ENCODE assay signal across 10 cellular contexts in the genomic region with DNA sequence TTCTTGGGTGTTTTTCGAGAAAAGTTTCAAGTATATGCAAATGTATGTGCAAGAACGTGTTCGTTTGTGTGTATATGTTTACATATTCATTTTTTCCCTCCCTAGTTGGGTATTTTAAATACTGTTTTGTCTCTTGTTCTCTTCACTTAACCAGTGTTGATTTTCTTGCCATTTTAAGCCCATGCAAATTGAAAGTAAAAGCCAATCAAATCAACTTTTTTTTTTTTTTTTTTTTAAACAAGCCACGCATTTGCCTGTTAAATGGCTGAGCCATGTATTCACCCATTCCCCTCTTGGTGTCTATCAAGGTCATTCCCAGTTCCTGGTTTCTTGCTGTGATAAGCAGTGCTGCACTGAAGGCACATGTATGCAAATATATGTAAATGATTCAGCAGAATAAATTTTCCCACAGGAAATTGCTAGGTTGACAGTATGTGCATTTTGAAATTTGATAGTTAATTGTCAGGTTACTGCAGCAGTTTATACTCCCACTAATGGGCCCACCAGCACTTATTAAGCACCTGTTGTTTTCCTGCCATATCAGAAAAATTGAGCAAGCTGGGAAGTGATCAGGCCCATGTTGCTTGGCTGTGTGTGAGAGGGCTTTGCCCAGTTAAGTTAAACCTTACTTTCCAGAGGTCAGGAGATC. TPM values are rescaled to one million over a fixed set of nuclear protein-coding genes. Genes with fewer than 3 reads are reported as not detected.
DNase-seq lines count a peak whose midpoint lies in the region; ATAC-seq and TF ChIP-seq lines count a peak whose summit lies in the region.
"Had no signal": no experiment of that assay in that cellular context is flagged by ENCODE, and none has a peak within 500 bp of the region (broad histone marks: within the 10 kb centered on the region; RNA-seq: fewer than 3 reads in every experiment).

No MANE protein-coding gene starts in this region.

- peak overlapping the region; percentile 63 for H3K27ac Mint-ChIP-seq in osteocyte (ENCODE audit: unreplicated experiment)

- H3K36me3 ChIP-seq in RWPE2 (ENCODE audit: low read depth), result no peaks in the 10 kb centered on the region
- H3K36me3 ChIP-seq in brain microvascular endothelial cell (replicated peaks), result no peaks in the 10 kb centered on the region
- H3K36me3 ChIP-seq: heart left ventricle had no signal

- peak; percentile 33 for ATAC-seq in GM18861 (IDR thresholded peaks at IDR 0.05; ENCODE audit: unreplicated experiment)
- peak; percentile 32 for ATAC-seq in HG02571 (IDR thresholded peaks at IDR 0.05; ENCODE audit: unreplicated experiment)
- ATAC-seq in RWPE2 (ENCODE audit: low read depth), result no peak
- ATAC-seq in GM19023 (IDR thresholded peaks at IDR 0.05; ENCODE audit: unreplicated experiment), result no peak
- ATAC-seq in HG03108 (IDR thresholded peaks at IDR 0.05; ENCODE audit: unreplicated experiment), result no peak
- ATAC-seq: heart left ventricle had no signal

- in situ Hi-C loops in brain microvascular endothelial cell (cut with HindIII; ENCODE audit: low pct_ligation_motif_present, low sequenced_read_pairs), result no loop called here

- peaks cover 96% of the 10 kb centered on the region for H3K4me1 Mint-ChIP-seq in osteocyte (ENCODE audit: unreplicated experiment)

- H3K4me1 ChIP-seq in RWPE2 (ENCODE audit: insufficient read depth, poor library complexity, severe bottlenecking), result peaks cover 36% of the 10 kb centered on the region

- no peak for DNase-seq in RWPE2 (ENCODE audit: low spot score)
- no peak for DNase-seq in osteocyte (ENCODE audit: extremely low spot score, unreplicated experiment)
- no peak for DNase-seq in brain microvascular endothelial cell
- no peak for DNase-seq in HPDE6-E6E7 (ENCODE audit: extremely low spot score)
- DNase-seq: amniotic stem cell, heart left ventricle had no signal

- H3K36me3 Mint-ChIP-seq in osteocyte (ENCODE audit: unreplicated experiment), result peaks cover 17% of the 10 kb centered on the region

- no peaks in the 10 kb centered on the region for H3K27me3 Mint-ChIP-seq in osteocyte (ENCODE audit: unreplicated experiment)

- H3K27me3 ChIP-seq in RWPE2 (ENCODE audit: insufficient read depth, poor library complexity, severe bottlenecking), result no peaks in the 10 kb centered on the region
- no peaks in the 10 kb centered on the region for H3K27me3 ChIP-seq in brain microvascular endothelial cell (replicated peaks)
- H3K27me3 ChIP-seq: heart left ventricle had no signal

- H3K27ac ChIP-seq in RWPE2 (ENCODE audit: poor library complexity, severe bottlenecking), result peak overlapping the region; percentile 11
- H3K27ac ChIP-seq in brain microvascular endothelial cell, result no peak overlapping the region

- no peak overlapping the region for H3K4me3 ChIP-seq in RWPE2 (ENCODE audit: severe bottlenecking)
- H3K4me3 ChIP-seq in brain microvascular endothelial cell (ENCODE audit: low read depth, low read length), result no peak overlapping the region

- peaks cover 2% of the 10 kb centered on the region for H3K9me3 ChIP-seq in RWPE2 (ENCODE audit: severe bottlenecking)
- H3K9me3 ChIP-seq: heart left ventricle had no signal

- H3K9me3 Mint-ChIP-seq in osteocyte (ENCODE audit: unreplicated experiment), result no peaks in the 10 kb centered on the region

- H3K4me3 Mint-ChIP-seq in osteocyte (ENCODE audit: unreplicated experiment), result no peak overlapping the region

- TF ChIP-seq CTCF in RWPE2 (IDR thresholded peaks at IDR 0.05; ENCODE audit: poor library complexity, severe bottlenecking) (no peak), osteocyte (IDR thresholded peaks at IDR 0.05) (no peak), brain microvascular endothelial cell (IDR thresholded peaks at IDR 0.05; ENCODE audit: low read depth, low read length, missing control alignments) (no peak)

RNA-seq across cellular contexts. Expression of a gene that starts 12.3 kb away (rescaled TPM):
- 256 and 271 TPM in 2 replicates for total RNA-seq in osteocyte

Comparison
In these comparisons a context has a peak if more than half of its experiments do, and no peak if none do; other contexts are left out.
1. ATAC-seq: peak in GM18861 (single experiment) and HG02571 (single experiment); none in RWPE2 (single experiment), GM19023 (single experiment) and HG03108 (single experiment).